26 cellular contexts compared by ENCODE assay signal in genomic region chr4:95068818-95069478, GRCh38.
"Had no signal": no experiment of that assay in that cellular context is flagged by ENCODE, and none has a peak within 500 bp of the region (broad histone marks: within the 10 kb centered on the region; RNA-seq: fewer than 3 reads in every experiment).

No MANE protein-coding gene starts in this region.

- H3K4me1 ChIP-seq: body of pancreas, left lung, right atrium auricular region, spleen had no signal

- ATAC-seq: body of pancreas, left lung, psoas muscle, T-cell had no signal

- H3K27ac Mint-ChIP-seq: activated CD4-positive, alpha-beta memory T cell treated with anti-CD3 and anti-CD28 coated beads for 36 hours; dendritic cell treated with granulocyte-macrophage colony-stimulating factor and Interleukin-4, amounts not matched to agents 40 ng/mL and 50 ng/mL, for 4 days; mesothelial cell of epicardium; stimulated activated naive CD8-positive, alpha-beta T cell treated with anti-CD3 and anti-CD28 coated beads, Interleukin-15, Interleukin-2, amounts not matched to agents 100 ng/mL and 50 ng/mL, for 24 hours; T-cell; T-helper 2 cell treated with Interferon-gamma antibody and Interleukin-4, amounts not matched to agents 5 μg/mL and 100 μg/mL, for 36 hours had no signal

- H3K4me1 Mint-ChIP-seq: T-cell had no signal

- H3K27me3 Mint-ChIP-seq: activated CD4-positive, alpha-beta memory T cell treated with anti-CD3 and anti-CD28 coated beads for 36 hours; dendritic cell treated with granulocyte-macrophage colony-stimulating factor and Interleukin-4, amounts not matched to agents 40 ng/mL and 50 ng/mL, for 4 days; stimulated activated naive CD8-positive, alpha-beta T cell treated with anti-CD3 and anti-CD28 coated beads, Interleukin-15, Interleukin-2, amounts not matched to agents 100 ng/mL and 50 ng/mL, for 24 hours; T-cell had no signal

- H3K9me3 Mint-ChIP-seq: activated CD4-positive, alpha-beta memory T cell treated with anti-CD3 and anti-CD28 coated beads for 36 hours; T-cell; T-helper 2 cell treated with Interferon-gamma antibody and Interleukin-4, amounts not matched to agents 5 μg/mL and 100 μg/mL, for 36 hours had no signal

- H3K27ac ChIP-seq: body of pancreas, cardiac muscle cell, esophagus muscularis mucosa, hepatocyte, left lung, neutrophil, ovary, psoas muscle, right atrium auricular region, spleen, tibial nerve had no signal

- H3K27me3 ChIP-seq: body of pancreas, cardiac muscle cell, esophagus muscularis mucosa, hepatocyte, left lung, neutrophil, ovary, right atrium auricular region, spleen, tibial nerve had no signal

- DNase-seq: activated CD4-positive, alpha-beta memory T cell treated with anti-CD3 and anti-CD28 coated beads for 36 hours; activated CD4-positive, alpha-beta T cell treated with anti-CD3 and anti-CD28 coated beads for 4 hours; activated naive CD4-positive, alpha-beta T cell treated with Interleukin-2 at 50 U/mL for 16 hours; activated T-cell treated with anti-CD3 and anti-CD28 coated beads, Interleukin-2, amount 50 U/mL, for 48 hours; anterior cingulate cortex; body of pancreas; effector memory CD4-positive, alpha-beta T cell; glutamatergic neuron; kidney glomerular epithelial cell; left lung; ovary; psoas muscle; spleen; stimulated activated CD4-positive, alpha-beta T cell treated with anti-CD3 and anti-CD28 coated beads, Interleukin-4, amount 100 ng/mL, for 24 hours; T-cell had no signal

- H3K4me3 Mint-ChIP-seq: activated CD4-positive, alpha-beta memory T cell treated with anti-CD3 and anti-CD28 coated beads for 36 hours; dendritic cell treated with granulocyte-macrophage colony-stimulating factor and Interleukin-4, amounts not matched to agents 40 ng/mL and 50 ng/mL, for 4 days; mesothelial cell of epicardium; nephron; stimulated activated naive CD8-positive, alpha-beta T cell treated with anti-CD3 and anti-CD28 coated beads, Interleukin-15, Interleukin-2, amounts not matched to agents 100 ng/mL and 50 ng/mL, for 24 hours; T-cell; T-helper 2 cell treated with Interferon-gamma antibody and Interleukin-4, amounts not matched to agents 5 μg/mL and 100 μg/mL, for 36 hours had no signal

- H3K4me3 ChIP-seq: body of pancreas, cardiac muscle cell, esophagus muscularis mucosa, hepatocyte, left lung, ovary, psoas muscle, right atrium auricular region, spleen, tibial nerve had no signal

- H3K36me3 Mint-ChIP-seq: activated CD4-positive, alpha-beta memory T cell treated with anti-CD3 and anti-CD28 coated beads for 36 hours; mesothelial cell of epicardium; T-cell had no signal

- H3K9me3 ChIP-seq: body of pancreas, esophagus muscularis mucosa, left lung, neutrophil, ovary, psoas muscle, right atrium auricular region, spleen, tibial nerve had no signal

- H3K36me3 ChIP-seq: cardiac muscle cell, esophagus muscularis mucosa, left lung, neutrophil, ovary, right atrium auricular region, spleen, tibial nerve had no signal
